ENCODE assay signal across 8 cellular contexts in genomic region chr7:128477336-128477690, GRCh38. TPM values are rescaled to one million over a fixed set of nuclear protein-coding genes. Genes with fewer than 3 reads are reported as not detected.
DNase-seq lines count a peak whose midpoint lies in the region; ATAC-seq and TF ChIP-seq lines count a peak whose summit lies in the region.
"Not testable (repeated sequence)": the region's sequence is repeated elsewhere in the genome, so short reads cannot be mapped to it uniquely, and the experiment has no call there.

No MANE protein-coding gene starts in this region.

- WGBS in mesendoderm (ENCODE audit: extremely low coverage, insufficient coverage, low lambda C conversion rate): no CpG with 5 or more reads among the region's 4 CpGs
- WGBS in aorta, 2 donors: 3 to 4% methylated on average over 4 of the region's 4 CpGs

- not testable (repeated sequence) for TF ChIP-seq POLR2A in breast epithelium (IDR thresholded peaks at IDR 0.05)

- not testable (repeated sequence) for H3K9me2 ChIP-seq in MM.1S (replicated peaks; ENCODE audit: insufficient read depth, low read length)

- H2BK15ac ChIP-seq in mesendoderm (replicated peaks; ENCODE audit: low read depth): not testable (repeated sequence)

- H3K56ac ChIP-seq in mesendoderm (ENCODE audit: low read length): peak overlapping the region; percentile 89

- H3K4me3 ChIP-seq in MM.1S (ENCODE audit: low read length) (peak overlapping the region; percentile 90), breast epithelium (peak overlapping the region; percentile 72 to 81 (median 78)), fibroblast of villous mesenchyme (ENCODE audit: low read depth, low read length) (peak overlapping the region; percentile 84), mesendoderm (ENCODE audit: low read length) (peak overlapping the region; percentile 77), retinal pigment epithelial cell (ENCODE audit: low read length) (peak overlapping the region; percentile 63), aorta (ENCODE audit: low read length in 2 of 2) (peak overlapping the region; percentile 45 to 77)

- H3K9ac ChIP-seq in MM.1S (ENCODE audit: low read length) (peak overlapping the region; percentile 93), mesendoderm (ENCODE audit: low read length) (peak overlapping the region; percentile 75)

- H3K36me3 Mint-ChIP-seq in activated CD4-positive, alpha-beta T cell treated with anti-CD3 and anti-CD28 coated beads, Interleukin-2, amount 10 ng/mL, durations not matched to agents 24 days and 14 days (ENCODE audit: low read depth): peaks cover 19% of the 10 kb centered on the region

- not testable (repeated sequence) for H3K23ac ChIP-seq in mesendoderm (ENCODE audit: low read length)

- H3K4ac ChIP-seq in mesendoderm (ENCODE audit: low read depth, low read length): not testable (repeated sequence)

- peak; percentile 1 for ATAC-seq in GM19035 (IDR thresholded peaks at IDR 0.05; ENCODE audit: unreplicated experiment)
- ATAC-seq in aorta (ENCODE audit: low FRiP score): not testable (repeated sequence)

- H3K79me1 ChIP-seq in mesendoderm (ENCODE audit: low read length): not testable (repeated sequence)

- not testable (repeated sequence) for H3K27me3 Mint-ChIP-seq in activated CD4-positive, alpha-beta T cell treated with anti-CD3 and anti-CD28 coated beads, Interleukin-2, amount 10 ng/mL, durations not matched to agents 24 days and 14 days

- not testable (repeated sequence) for H4K8ac ChIP-seq in mesendoderm (ENCODE audit: low read depth, low read length)

- peaks cover 15% of the 10 kb centered on the region for H3K4me1 Mint-ChIP-seq in activated CD4-positive, alpha-beta T cell treated with anti-CD3 and anti-CD28 coated beads, Interleukin-2, amount 10 ng/mL, durations not matched to agents 24 days and 14 days

- H3K27me3 ChIP-seq in MM.1S (replicated peaks; ENCODE audit: insufficient read depth, low read length); breast epithelium; mesendoderm (ENCODE audit: insufficient read depth, low read length, poor library complexity); aorta (ENCODE audit: control insufficient read depth in 1 of 2, insufficient read depth in 2 of 2, low read length in 1 of 2): not testable (repeated sequence)

- H3K36me3 ChIP-seq in MM.1S (replicated peaks; ENCODE audit: insufficient read depth, low read length); breast epithelium; mesendoderm (ENCODE audit: control insufficient read depth, insufficient read depth, low read length); aorta (ENCODE audit: control insufficient read depth in 1 of 2, insufficient read depth in 2 of 2, low read length in 1 of 2): not testable (repeated sequence)

- peak overlapping the region; percentile 89; the same call in 1 of the 2 replicates for H3K27ac ChIP-seq in MM.1S (ENCODE audit: low read length)
- H3K27ac ChIP-seq in breast epithelium: peak overlapping the region; percentile 85
- H3K27ac ChIP-seq in mesendoderm (ENCODE audit: low read depth, low read length); aorta (ENCODE audit: low read depth in 1 of 2, low read length in 2 of 2): not testable (repeated sequence)

- H3K79me2 ChIP-seq in MM.1S (ENCODE audit: low read length): peaks cover 42% of the 10 kb centered on the region
- not testable (repeated sequence) for H3K79me2 ChIP-seq in mesendoderm (ENCODE audit: control insufficient read depth, insufficient read depth, low read length)

- TF ChIP-seq CTCF in MM.1S (IDR thresholded peaks at IDR 0.05; ENCODE audit: low read length); breast epithelium (IDR thresholded peaks at IDR 0.05); fibroblast of villous mesenchyme (IDR thresholded peaks at IDR 0.05; ENCODE audit: insufficient read depth, low read depth, low read length); retinal pigment epithelial cell (conservative IDR thresholded peaks at IDR 0.05; ENCODE audit: low read depth, low read length): not testable (repeated sequence)

- H3K27ac Mint-ChIP-seq in activated CD4-positive, alpha-beta T cell treated with anti-CD3 and anti-CD28 coated beads, Interleukin-2, amount 10 ng/mL, durations not matched to agents 24 days and 14 days: peak overlapping the region; percentile 97

- not testable (repeated sequence) for H2BK5ac ChIP-seq in mesendoderm (ENCODE audit: low read length)

- H2AFZ ChIP-seq in MM.1S (ENCODE audit: low read length): peak overlapping the region; percentile 68

- H3K4me1 ChIP-seq in MM.1S (ENCODE audit: low read length); breast epithelium; mesendoderm (ENCODE audit: control insufficient read depth, low read depth, low read length); aorta (ENCODE audit: control insufficient read depth in 1 of 2, insufficient read depth in 2 of 2, low read length in 2 of 2): not testable (repeated sequence)

- not testable (repeated sequence) for H4K5ac ChIP-seq in mesendoderm (ENCODE audit: low read length)

- not testable (repeated sequence) for H3F3A ChIP-seq in MM.1S (ENCODE audit: insufficient read depth, low read length)

- H3K18ac ChIP-seq in mesendoderm (ENCODE audit: low read length): not testable (repeated sequence)

- intact Hi-C loops in activated CD4-positive, alpha-beta T cell treated with anti-CD3 and anti-CD28 coated beads, Interleukin-2, amount 10 ng/mL, durations not matched to agents 24 days and 14 days (cut with micrococcal nuclease): loop anchor here (2.0 to 5.0 kb wide), 4 partner anchors 50 to 405 kb away; partner anchors contain the start of gene RBM28
- intact Hi-C loops in breast epithelium (cut with DNase I; ENCODE audit: low total_unique reads): not testable (repeated sequence)
- intact Hi-C loops in aorta (cut with DNase I): loop anchor here (10.0 kb wide), 2 partner anchors 133 to 407 kb away; partner anchors contain the start of gene RBM28 (in 1 of the 2)

- not testable (repeated sequence) for DNase-seq in MM.1S; activated CD4-positive, alpha-beta T cell treated with anti-CD3 and anti-CD28 coated beads, Interleukin-2, amount 10 ng/mL, durations not matched to agents 24 days and 14 days; breast epithelium (ENCODE audit: low spot score in 2 of 2); fibroblast of villous mesenchyme (ENCODE audit: low read depth); mesendoderm; retinal pigment epithelial cell (ENCODE audit: low read depth); aorta

- H2AK5ac ChIP-seq in mesendoderm (ENCODE audit: low read length): not testable (repeated sequence)

- H2BK120ac ChIP-seq in mesendoderm (ENCODE audit: low read depth, low read length): not testable (repeated sequence)

- H3K9me3 Mint-ChIP-seq in activated CD4-positive, alpha-beta T cell treated with anti-CD3 and anti-CD28 coated beads, Interleukin-2, amount 10 ng/mL, durations not matched to agents 24 days and 14 days: not testable (repeated sequence)

- peak overlapping the region; percentile 98 for H3K4me3 Mint-ChIP-seq in activated CD4-positive, alpha-beta T cell treated with anti-CD3 and anti-CD28 coated beads, Interleukin-2, amount 10 ng/mL, durations not matched to agents 24 days and 14 days

- not testable (repeated sequence) for H3K9me3 ChIP-seq in MM.1S (replicated peaks; ENCODE audit: insufficient read depth, low read length); breast epithelium; aorta (ENCODE audit: control insufficient read depth, low read length)

- H3K4me2 ChIP-seq in MM.1S (ENCODE audit: low read depth, low read length) (peak overlapping the region; percentile 72), mesendoderm (ENCODE audit: low read length) (peak overlapping the region; percentile 64)

- not testable (repeated sequence) for H4K20me1 ChIP-seq in MM.1S (ENCODE audit: insufficient read depth, low read length)

RNA-seq across cellular contexts. Expression of gene METTL2B, which starts 0.8 kb away (rescaled TPM):
- 61.1 and 71.3 TPM in 2 replicates for total RNA-seq in activated CD4-positive, alpha-beta T cell treated with anti-CD3 and anti-CD28 coated beads, Interleukin-2, amount 10 ng/mL, durations not matched to agents 24 days and 14 days
- total RNA-seq in breast epithelium (10 to 100 TPM; 19.4 to 28.7 (median 23.6) TPM), fibroblast of villous mesenchyme (36.7 and 37.0 TPM in 2 replicates), aorta (10 to 100 TPM; 22.7 to 23.8 TPM)
- 28.8 TPM for polyA plus RNA-seq in mesendoderm (2013, experiment 1 of 2)
- polyA plus RNA-seq in mesendoderm (2013, experiment 2 of 2): 27.4 TPM
- polyA plus RNA-seq in aorta: 1 to 10 TPM; 7.0 to 9.4 TPM

RNA-seq across cellular contexts. Expression of gene HILPDA, which starts 21.6 kb away (rescaled TPM):
- total RNA-seq in activated CD4-positive, alpha-beta T cell treated with anti-CD3 and anti-CD28 coated beads, Interleukin-2, amount 10 ng/mL, durations not matched to agents 24 days and 14 days: 171 TPM in 2 replicates
- 10 to 100 TPM; 25.3 to 34.4 (median 27.7) TPM for total RNA-seq in breast epithelium
- total RNA-seq in fibroblast of villous mesenchyme: 14.7 and 16.4 TPM in 2 replicates
- 27.9 TPM for polyA plus RNA-seq in mesendoderm (2013, experiment 1 of 2)
- polyA plus RNA-seq in mesendoderm (2013, experiment 2 of 2): 28.8 TPM
- total RNA-seq in aorta: 10 to 100 TPM in 1 of 2 donors, 1 to 10 TPM in 1; 9.1 to 36.8 TPM
- 10 to 100 TPM in 1 of 2 donors, 1 to 10 TPM in 1; 4.1 to 11.7 TPM for polyA plus RNA-seq in aorta
